ENCODE assay signal across 1 cellular context in the genomic region with DNA sequence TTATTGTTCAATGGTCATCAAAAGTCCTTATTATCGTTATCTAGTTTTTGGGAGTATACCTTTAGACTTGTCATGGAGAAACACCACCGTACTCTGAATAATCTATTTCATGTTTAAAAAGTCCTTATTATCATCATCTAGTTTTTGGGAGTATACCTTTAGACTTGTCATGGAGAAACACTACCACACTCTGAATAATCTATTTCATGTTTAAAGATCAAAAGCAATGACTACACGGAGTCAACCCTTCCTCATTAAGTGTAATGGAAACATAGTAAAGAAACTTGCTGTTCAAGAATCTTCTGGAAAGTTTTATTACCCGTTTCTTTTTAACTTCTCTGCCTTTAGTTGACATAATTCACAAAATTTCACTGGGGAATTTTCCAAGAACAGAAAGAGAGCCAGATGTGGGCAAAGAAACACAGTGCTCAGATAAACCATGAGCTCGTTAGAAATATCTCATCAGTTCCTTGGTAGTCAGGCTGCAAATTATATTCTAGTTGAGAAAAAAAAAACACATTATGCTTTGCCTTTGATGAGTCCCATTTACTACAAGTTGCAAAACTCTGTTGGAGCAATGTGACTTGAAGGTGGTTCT.
TF ChIP-seq lines count a peak whose summit lies in the region.

No MANE protein-coding gene starts in this region.

TF ChIP-seq in K562, 482 proteins besides CTCF, POLR2A, EP300 and RAD21 (continued from another document):
- no peak for TF ChIP-seq ARHGAP35 (IDR thresholded peaks at IDR 0.05; ENCODE audit: partially characterized antibody)
